Comparison of ENCODE assay signal across 1 cellular context in genomic region chr1:27570383-27570755, GRCh38.
TF ChIP-seq lines count a peak whose summit lies in the region.

No MANE protein-coding gene starts in this region.

TF ChIP-seq in HepG2, 621 proteins besides CTCF, POLR2A, EP300 and RAD21:
- TF ChIP-seq FOSL1 (CRISPR knock-in tag; IDR thresholded peaks at IDR 0.05; ENCODE audit: borderline replicate concordance) (no peak), TEAD3 (CRISPR knock-in tag; optimal IDR thresholded peaks at IDR 0.05; ENCODE audit: borderline replicate concordance) (no peak), CBFB (CRISPR knock-in tag; IDR thresholded peaks at IDR 0.05) (no peak), ZNF747 (CRISPR knock-in tag; IDR thresholded peaks at IDR 0.05; ENCODE audit: borderline replicate concordance) (no peak), ZIK1 (CRISPR knock-in tag; IDR thresholded peaks at IDR 0.05; ENCODE audit: borderline replicate concordance, low read depth) (no peak), SP4 (CRISPR knock-in tag; IDR thresholded peaks at IDR 0.05) (no peak), ZBTB20 (CRISPR knock-in tag; IDR thresholded peaks at IDR 0.05; ENCODE audit: borderline replicate concordance, low read depth) (no peak), SPEN (CRISPR knock-in tag; IDR thresholded peaks at IDR 0.05; ENCODE audit: low read depth) (no peak), AGO1 (IDR thresholded peaks at IDR 0.05; ENCODE audit: low read depth, low read length, poor library complexity, severe bottlenecking) (no peak), PAF1 (CRISPR knock-in tag; IDR thresholded peaks at IDR 0.05) (no peak), ZKSCAN8 (CRISPR knock-in tag; IDR thresholded peaks at IDR 0.05; ENCODE audit: borderline replicate concordance) (no peak), ZNF629 (CRISPR knock-in tag; conservative IDR thresholded peaks at IDR 0.05) (no peak), ZNF512B (CRISPR knock-in tag; IDR thresholded peaks at IDR 0.05; ENCODE audit: borderline replicate concordance) (no peak)
